ENCODE assay signal across 18 cellular contexts in genomic region chr12:3630111-3630510, GRCh38.
DNase-seq lines count a peak whose midpoint lies in the region; ATAC-seq, FAIRE-seq and TF ChIP-seq lines count a peak whose summit lies in the region.
"Had no signal": no experiment of that assay in that cellular context is flagged by ENCODE, and none has a peak within 500 bp of the region (broad histone marks: within the 10 kb centered on the region; RNA-seq: fewer than 3 reads in every experiment).

No MANE protein-coding gene starts in this region.

- H3K9me3 ChIP-seq in right cardiac atrium (ENCODE audit: control insufficient read depth, low read length) (no peaks in the 10 kb centered on the region), heart left ventricle (no peaks in the 10 kb centered on the region)
- H3K9me3 ChIP-seq: A549, Caco-2, HAP-1 had no signal

- no peak for ATAC-seq in right cardiac atrium
- no peak for ATAC-seq in heart left ventricle
- ATAC-seq: A549 had no signal

- peaks cover 0 to 16% (median 0%) of the 10 kb centered on the region in 9 donors for H3K36me3 ChIP-seq in heart left ventricle

- H3K4me3 ChIP-seq in right cardiac atrium (ENCODE audit: low read length): no peak overlapping the region
- no peak overlapping the region for H3K4me3 ChIP-seq in heart left ventricle
- H3K4me3 ChIP-seq: A549, GM23248, HAP-1 had no signal

- H3K27ac ChIP-seq in right cardiac atrium (ENCODE audit: low read length): peak overlapping the region; percentile 18
- no peak overlapping the region for H3K27ac ChIP-seq in heart left ventricle
- H3K27ac ChIP-seq: 22Rv1, A549, GM23248 had no signal

- FAIRE-seq in HTR-8/SVneo (lab: Jason Lieb, UNC): no peak
- FAIRE-seq: A549, D721Med, G401.6, GM12891, GM18507 had no signal

- H3K4me1 ChIP-seq in right cardiac atrium (ENCODE audit: control insufficient read depth, insufficient read depth, low read length): no peaks in the 10 kb centered on the region
- H3K4me1 ChIP-seq in heart left ventricle: peaks cover 0 to 8% (median 0%) of the 10 kb centered on the region in 12 donors
- H3K4me1 ChIP-seq: A549, Caco-2, HAP-1 had no signal

- DNase-seq in activated effector memory CD4-positive, alpha-beta T cell treated with anti-CD3 and anti-CD28 coated beads, Interleukin-2, amount 50 U/mL, for 16 hours: peak; percentile 52
- DNase-seq in activated effector memory CD4-positive, alpha-beta T cell treated with Interleukin-2 at 50 U/mL for 16 hours: no peak
- DNase-seq in right cardiac atrium (no peak), heart left ventricle (no peak), posterior vena cava (ENCODE audit: low spot score) (peak; percentile 55), HTR-8/SVneo (ENCODE audit: insufficient read length, low spot score) (no peak), CD1c-positive myeloid dendritic cell (ENCODE audit: extremely low spot score) (no peak)
- DNase-seq: AML-193; Caco-2; CD4-positive, alpha-beta T cell; GM23248 had no signal

- 72% methylated on average over 8 of the region's 8 CpGs for whole genome bisulfite sequencing in right cardiac atrium
- 77 to 89% (median 81%) methylated on average over 8 of the region's 8 CpGs for WGBS in heart left ventricle, 4 donors

- intact Hi-C loops in right cardiac atrium (cut with DNase I): no loop called here
- intact Hi-C loops in heart left ventricle (cut with DNase I): no loop called here
- intact Hi-C loops in posterior vena cava (cut with DNase I): no loop called here

- H3K27me3 ChIP-seq in right cardiac atrium (ENCODE audit: control insufficient read depth, insufficient read depth): no peaks in the 10 kb centered on the region
- H3K27me3 ChIP-seq in heart left ventricle: no peaks in the 10 kb centered on the region

- no peak for TF ChIP-seq POLR2A in heart left ventricle (IDR thresholded peaks at IDR 0.05)

- TF ChIP-seq CTCF in heart left ventricle (IDR thresholded peaks at IDR 0.05): no peak

Comparison
In these comparisons a context has a peak if more than half of its experiments do, and no peak if none do; other contexts are left out.
1. DNase-seq: peak in activated effector memory CD4-positive, alpha-beta T cell treated with anti-CD3 and anti-CD28 coated beads, Interleukin-2, amount 50 U/mL, for 16 hours (single experiment) and posterior vena cava (single experiment); none in activated effector memory CD4-positive, alpha-beta T cell treated with Interleukin-2 at 50 U/mL for 16 hours (single experiment), right cardiac atrium (0 of 3), heart left ventricle (0 of 5), HTR-8/SVneo (single experiment) and CD1c-positive myeloid dendritic cell (single experiment).